Comparison of ENCODE assay signal across 26 cellular contexts in the genomic region with DNA sequence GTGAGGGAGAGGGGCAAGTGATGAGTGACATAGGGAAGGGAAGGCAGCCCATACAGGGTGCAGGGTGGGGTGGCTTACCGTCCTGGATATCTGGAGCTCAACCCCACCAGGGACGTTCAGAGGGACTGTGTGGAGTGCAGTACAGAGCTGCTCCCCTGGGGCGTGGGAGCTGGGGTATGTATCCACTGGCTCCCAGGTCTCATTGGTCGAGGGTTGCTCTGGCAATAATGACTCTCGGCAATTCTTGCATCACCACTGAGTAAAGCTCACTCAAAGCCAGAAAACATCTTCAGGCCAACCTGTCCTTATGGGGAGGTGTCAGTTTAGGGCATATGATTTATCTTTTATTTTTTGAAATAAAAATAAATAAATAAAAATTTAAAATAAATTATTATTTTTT. TPM values are rescaled to one million over a fixed set of nuclear protein-coding genes. Genes with fewer than 3 reads are reported as not detected.
DNase-seq lines count a peak whose midpoint lies in the region; ATAC-seq and TF ChIP-seq lines count a peak whose summit lies in the region.
"Had no signal": no experiment of that assay in that cellular context is flagged by ENCODE, and none has a peak within 500 bp of the region (broad histone marks: within the 10 kb centered on the region; RNA-seq: fewer than 3 reads in every experiment).

No MANE protein-coding gene starts in this region.

- H3K4me3 Mint-ChIP-seq in activated CD4-positive, alpha-beta T cell treated with anti-CD3 and anti-CD28 coated beads for 36 hours = no peak overlapping the region
- H3K4me3 Mint-ChIP-seq in activated naive CD8-positive, alpha-beta T cell = no peak overlapping the region
- H3K4me3 Mint-ChIP-seq: CD4-positive, CD25-positive, alpha-beta regulatory T cell; IgD-negative memory B cell; T-helper 17 cell had no signal

- DNase-seq in activated CD4-positive, alpha-beta T cell treated with anti-CD3 and anti-CD28 coated beads for 36 hours = peak; percentile 56
- no peak for DNase-seq in activated CD4-positive, alpha-beta T cell treated with anti-CD3 and anti-CD28 coated beads, Interleukin-2, amount 50 U/mL, for 1 hour
- DNase-seq in neuronal stem cell (ENCODE audit: low spot score) (no peak), GM13977 (ENCODE audit: low spot score) (no peak), NCI-H128 (lab: John Stamatoyannopoulos, UW; ENCODE audit: unreplicated experiment) (no peak)
- DNase-seq: brain microvascular endothelial cell; CD4-positive, CD25-positive, alpha-beta regulatory T cell; DND-41; hippocampal formation; left lung; NCI-H1417; NCI-H2081; NCI-H345; NCI-H774; nucleus accumbens; RPMI8226; stimulated activated CD4-positive, alpha-beta T cell treated with anti-CD3 and anti-CD28 coated beads, Interleukin-15, amount 100 ng/mL, for 24 hours; stomach; T-helper 17 cell; tibial artery had no signal

- H2AFZ ChIP-seq in neuronal stem cell (ENCODE audit: low read length) = no peak overlapping the region

- POLR2A ChIA-PET in activated CD4-positive, alpha-beta T cell treated with anti-CD3 and anti-CD28 coated beads for 36 hours (lab: Charles Lee) = interaction anchor here (0.6 to 0.8 kb wide), 2 partner anchors 17 to 40 kb away, joined by 4 to 5 read pairs; no protein-coding TSS in a partner anchor
- POLR2A ChIA-PET in HEK293 (lab: Yijun Ruan, JAX) = no interaction called here

- no peak overlapping the region for H2BK5ac ChIP-seq in neuronal stem cell (ENCODE audit: low read length)

- H2BK120ac ChIP-seq in neuronal stem cell (ENCODE audit: low read depth, low read length) = peak overlapping the region; percentile 29

- in situ Hi-C loops in GM13977 (cut with MboI; ENCODE audit: low pct_unique_long_range_greater_than_20kb, low sequenced_read_pairs, unreplicated experiment) = no loop called here

- peaks cover 25% of the 10 kb centered on the region for H3K9me3 Mint-ChIP-seq in activated CD4-positive, alpha-beta T cell treated with anti-CD3 and anti-CD28 coated beads for 36 hours (ENCODE audit: low read depth)
- H3K9me3 Mint-ChIP-seq in activated naive CD8-positive, alpha-beta T cell (ENCODE audit: low read depth) = peaks cover 11% of the 10 kb centered on the region

- H3K4ac ChIP-seq in neuronal stem cell (ENCODE audit: low read length) = no peak overlapping the region

- H3K9me3 ChIP-seq in HEK293 (ENCODE audit: control insufficient read depth, insufficient read depth, low read depth, low read length) (no peaks in the 10 kb centered on the region), neuronal stem cell (replicated peaks in 1 of 2; ENCODE audit: control insufficient read depth in 2 of 2, insufficient read depth in 1 of 2, low read depth in 1 of 2, low read length in 2 of 2) (peaks cover 5 to 11% of the 10 kb centered on the region in 2 donors)
- H3K9me3 ChIP-seq: prostate gland had no signal

- no peak overlapping the region for H3K23ac ChIP-seq in neuronal stem cell (ENCODE audit: low read depth, low read length, poor library complexity)

- intact Hi-C loops in activated CD4-positive, alpha-beta T cell treated with anti-CD3 and anti-CD28 coated beads for 36 hours (cut with DNase I, micrococcal nuclease) = no loop called here

- peaks cover 58% of the 10 kb centered on the region for H3K4me1 Mint-ChIP-seq in activated CD4-positive, alpha-beta T cell treated with anti-CD3 and anti-CD28 coated beads for 36 hours
- peaks cover 71% of the 10 kb centered on the region for H3K4me1 Mint-ChIP-seq in activated naive CD8-positive, alpha-beta T cell (ENCODE audit: low read depth)

- no peak overlapping the region for H3K27ac ChIP-seq in HEK293 (ENCODE audit: extremely low read depth, low read depth, low read length)
- H3K27ac ChIP-seq in neuronal stem cell (replicated peaks; ENCODE audit: low read length) = no peak overlapping the region
- H3K27ac ChIP-seq: brain microvascular endothelial cell, left lung, prostate gland, stomach, tibial artery had no signal

- CTCF ChIA-PET in activated CD4-positive, alpha-beta T cell treated with anti-CD3 and anti-CD28 coated beads for 36 hours (lab: Charles Lee) = interaction anchor here (0.7 to 2.1 kb wide), 5 partner anchors 13 to 75 kb away, joined by 3 to 7 read pairs (median 3); no protein-coding TSS in a partner anchor
- CTCF ChIA-PET in HEK293 (lab: Yijun Ruan, JAX) = no interaction called here

- peak overlapping the region; percentile 50 for H2BK12ac ChIP-seq in neuronal stem cell (ENCODE audit: low read length)

- H3K27me3 Mint-ChIP-seq in activated CD4-positive, alpha-beta T cell treated with anti-CD3 and anti-CD28 coated beads for 36 hours = no peaks in the 10 kb centered on the region
- no peaks in the 10 kb centered on the region for H3K27me3 Mint-ChIP-seq in activated naive CD8-positive, alpha-beta T cell
- H3K27me3 Mint-ChIP-seq: T-helper 17 cell had no signal

- no CpG with 5 or more reads among the region's 5 CpGs for WGBS in neuronal stem cell (ENCODE audit: extremely low coverage in 2 of 2, insufficient read length in 2 of 2, insufficient replicate concordance in 1 of 2), 2 donors

- H4K8ac ChIP-seq in neuronal stem cell (ENCODE audit: low read depth, low read length) = no peak overlapping the region

- H3K36me3 ChIP-seq in HEK293 (ENCODE audit: control insufficient read depth in 2 of 2, insufficient read depth in 1 of 2, low read length in 2 of 2) (no peaks in the 10 kb centered on the region), neuronal stem cell (replicated peaks in 1 of 2; ENCODE audit: control insufficient read depth in 2 of 2, insufficient read depth in 2 of 2, low read length in 2 of 2) (no peaks in the 10 kb centered on the region)
- H3K36me3 ChIP-seq: brain microvascular endothelial cell, left lung, prostate gland, stomach, tibial artery had no signal

- H4K91ac ChIP-seq in neuronal stem cell (ENCODE audit: low read depth, low read length, poor library complexity) = no peak overlapping the region

- TF ChIP-seq CTCF in HEK293 (tag by site-specific recombination; IDR thresholded peaks at IDR 0.05) = no peak
- no peak for TF ChIP-seq CTCF in GM13977 (IDR thresholded peaks at IDR 0.05; ENCODE audit: extremely low read depth, insufficient read depth, missing control alignments)

- H2BK15ac ChIP-seq in neuronal stem cell (ENCODE audit: low read length) = peak overlapping the region; percentile 44

- H3K27me3 ChIP-seq in neuronal stem cell (ENCODE audit: control insufficient read depth in 3 of 3, insufficient read depth in 3 of 3, low read depth in 1 of 3, low read length in 3 of 3) = peaks cover 0 to 6% (median 0%) of the 10 kb centered on the region in 3 experiments
- H3K27me3 ChIP-seq: brain microvascular endothelial cell had no signal

- H3K4me1 ChIP-seq in HEK293 (ENCODE audit: control insufficient read depth, insufficient read depth, low read length) (no peaks in the 10 kb centered on the region), neuronal stem cell (ENCODE audit: control insufficient read depth in 2 of 2, insufficient read depth in 1 of 2, low read depth in 1 of 2, low read length in 2 of 2) (peaks cover 7 to 16% of the 10 kb centered on the region in 2 donors)
- H3K4me1 ChIP-seq: left lung, prostate gland, stomach, tibial artery had no signal

- no peak overlapping the region for H3K4me2 ChIP-seq in neuronal stem cell (ENCODE audit: insufficient read depth, low read length, poor library complexity, severe bottlenecking)

- peaks cover 26% of the 10 kb centered on the region for H3K36me3 Mint-ChIP-seq in activated CD4-positive, alpha-beta T cell treated with anti-CD3 and anti-CD28 coated beads for 36 hours (ENCODE audit: low read depth)
- peaks cover 15% of the 10 kb centered on the region for H3K36me3 Mint-ChIP-seq in activated naive CD8-positive, alpha-beta T cell

- no peak overlapping the region for H2AK5ac ChIP-seq in neuronal stem cell (ENCODE audit: low read depth, low read length)

- peak; percentile 66 for ATAC-seq in activated CD4-positive, alpha-beta T cell treated with anti-CD3 and anti-CD28 coated beads for 36 hours
- no peak for ATAC-seq in HG03565 (IDR thresholded peaks at IDR 0.05; ENCODE audit: unreplicated experiment)
- ATAC-seq: left lung, T-helper 17 cell had no signal

- H3K14ac ChIP-seq in neuronal stem cell (ENCODE audit: low read length) = no peak overlapping the region

- H3K4me3 ChIP-seq in HEK293 (ENCODE audit: low read depth, low read length) (no peak overlapping the region), neuronal stem cell (ENCODE audit: low read length in 2 of 2) (no peak overlapping the region)
- H3K4me3 ChIP-seq: left lung, prostate gland, stomach, tibial artery had no signal

- H3K79me1 ChIP-seq in neuronal stem cell (ENCODE audit: low read depth, low read length) = no peaks in the 10 kb centered on the region

- H3K9ac ChIP-seq in neuronal stem cell (ENCODE audit: low read depth, low read length, poor library complexity) = no peak overlapping the region

- H3K18ac ChIP-seq in neuronal stem cell (ENCODE audit: low read length) = peak overlapping the region; percentile 79

- peak overlapping the region; percentile 63 for H3K27ac Mint-ChIP-seq in activated CD4-positive, alpha-beta T cell treated with anti-CD3 and anti-CD28 coated beads for 36 hours
- H3K27ac Mint-ChIP-seq in activated naive CD8-positive, alpha-beta T cell = peak overlapping the region; percentile 29
- H3K27ac Mint-ChIP-seq: IgD-negative memory B cell had no signal

TF ChIP-seq in HEK293, 187 proteins besides CTCF, POLR2A, EP300 and RAD21:
- peak; percentile 90 for TF ChIP-seq ZNF37A (tag by site-specific recombination; IDR thresholded peaks at IDR 0.05)
- no peak for TF ChIP-seq ZNF146 (tag by site-specific recombination; IDR thresholded peaks at IDR 0.05)

RNA-seq across cellular contexts. Expression of a gene that starts 43.2 kb away (rescaled TPM):
- total RNA-seq in activated CD4-positive, alpha-beta T cell treated with anti-CD3 and anti-CD28 coated beads for 36 hours = 100 to 1,000 TPM; 156 to 167 TPM
- 0.15 TPM for polyA plus RNA-seq in neuronal stem cell (2013, experiment 1 of 2)
- polyA plus RNA-seq in neuronal stem cell (2013, experiment 2 of 2) = 0.25 TPM
- total RNA-seq: cerebellum had no signal
